Comparison of ENCODE assay signal across 34 cellular contexts in the genomic region with DNA sequence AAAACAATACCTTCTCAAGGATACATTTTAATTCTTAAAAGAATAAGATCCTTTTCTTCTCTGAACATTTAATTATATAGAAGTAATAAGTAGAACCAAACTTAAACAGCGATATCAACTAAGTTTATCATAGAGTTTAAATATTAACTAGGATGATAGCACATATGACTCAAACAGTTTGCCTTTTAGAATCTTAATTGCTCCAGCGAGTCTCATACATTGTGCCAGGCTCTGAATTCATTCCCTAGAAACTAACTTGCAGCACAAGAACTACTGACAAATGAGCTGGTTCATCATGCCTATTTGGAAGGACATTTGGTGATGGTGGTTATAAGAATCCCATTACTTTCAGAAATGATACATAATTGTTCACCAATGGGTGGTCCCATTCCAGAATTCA.
"Had no signal": no experiment of that assay in that cellular context is flagged by ENCODE, and none has a peak within 500 bp of the region (broad histone marks: within the 10 kb centered on the region; RNA-seq: fewer than 3 reads in every experiment).

No MANE protein-coding gene starts in this region.

- H3K36me3 ChIP-seq: adrenal gland, brain microvascular endothelial cell, breast epithelium had no signal

- DNase-seq: activated B cell treated with CpG ODN at 0.5 μM for 24 hours; activated CD4-positive, alpha-beta memory T cell treated with anti-CD3 and anti-CD28 coated beads for 36 hours; activated CD4-positive, alpha-beta T cell treated with anti-CD3 and anti-CD28 coated beads for 4 hours; activated CD4-positive, alpha-beta T cell treated with anti-CD3 and anti-CD28 coated beads, Interleukin-2, amount 10 ng/mL, durations not matched to agents 24 days and 14 days; activated CD4-positive, alpha-beta T cell treated with anti-CD3 and anti-CD28 coated beads, Interleukin-2, amount 50 U/mL, for 1 hour; activated CD4-positive, alpha-beta T cell treated with anti-CD3 and anti-CD28 coated beads, Interleukin-2, amount 50 U/mL, for 4 hours; activated CD4-positive, CD25-positive, alpha-beta regulatory T cell treated with anti-CD3 and anti-CD28 coated beads, Interleukin-2, amount 50 U/mL, for 72 hours; activated CD8-positive, alpha-beta memory T cell treated with anti-CD3 and anti-CD28 coated beads, Interleukin-2, amount 50 U/mL, for 4 hours; activated CD8-positive, alpha-beta T cell treated with anti-CD3 and anti-CD28 coated beads for 36 hours; activated effector memory CD4-positive, alpha-beta T cell treated with anti-CD3 and anti-CD28 coated beads, Interleukin-2, amount 50 U/mL, for 16 hours; activated gamma-delta T cell treated with Interleukin-2 at 50 U/mL for 16 hours; activated naive CD4-positive, alpha-beta T cell; activated naive CD4-positive, alpha-beta T cell treated with anti-CD3 and anti-CD28 coated beads for 36 hours; activated naive CD4-positive, alpha-beta T cell treated with anti-CD3 and anti-CD28 coated beads, Interleukin-2, amount 50 U/mL, for 16 hours; activated naive CD8-positive, alpha-beta T cell treated with anti-CD3 and anti-CD28 coated beads for 36 hours; activated T-cell treated with anti-CD3 and anti-CD28 coated beads for 4 hours; activated T-cell treated with anti-CD3 and anti-CD28 coated beads, Interleukin-2, amount 50 U/mL, for 1 hour; activated T-cell treated with anti-CD3 and anti-CD28 coated beads, Interleukin-2, amount 50 U/mL, for 4 hours; activated T-cell treated with anti-CD3 and anti-CD28 coated beads, Interleukin-2, amount 50 U/mL, for 72 hours; adrenal gland; amniotic stem cell; aorta; body of pancreas; brain microvascular endothelial cell; central memory CD4-positive, alpha-beta T cell; T-helper 1 cell; T-helper 2 cell; T-helper 9 cell had no signal

- H3K4me1 ChIP-seq: adrenal gland, body of pancreas, breast epithelium had no signal

- H3K27ac ChIP-seq: adrenal gland, body of pancreas, brain microvascular endothelial cell, breast epithelium, VCaP had no signal

- FAIRE-seq: astrocyte, TTC549 had no signal

- H3K9me3 ChIP-seq: adrenal gland, body of pancreas, breast epithelium had no signal

- H3K4me3 ChIP-seq: adrenal gland, body of pancreas, breast epithelium had no signal

- H3K27me3 ChIP-seq: adrenal gland, body of pancreas, brain microvascular endothelial cell, breast epithelium had no signal

- ATAC-seq: activated CD8-positive, alpha-beta T cell treated with anti-CD3 and anti-CD28 coated beads for 36 hours; activated naive CD4-positive, alpha-beta T cell treated with anti-CD3 and anti-CD28 coated beads, Interleukin-2, amount 50 U/mL, for 72 hours; activated T-cell treated with anti-CD3 and anti-CD28 coated beads, Interleukin-2, amount 50 U/mL, for 4 hours; activated T-cell treated with anti-CD3 and anti-CD28 coated beads, Interleukin-2, amount 50 U/mL, for 72 hours; activated T-helper 17 cell treated with anti-CD3 and anti-CD28 coated beads, Interleukin-2, amount 50 U/mL, for 72 hours; body of pancreas had no signal
